ENCODE assay signal across 1 cellular context in the genomic region with DNA sequence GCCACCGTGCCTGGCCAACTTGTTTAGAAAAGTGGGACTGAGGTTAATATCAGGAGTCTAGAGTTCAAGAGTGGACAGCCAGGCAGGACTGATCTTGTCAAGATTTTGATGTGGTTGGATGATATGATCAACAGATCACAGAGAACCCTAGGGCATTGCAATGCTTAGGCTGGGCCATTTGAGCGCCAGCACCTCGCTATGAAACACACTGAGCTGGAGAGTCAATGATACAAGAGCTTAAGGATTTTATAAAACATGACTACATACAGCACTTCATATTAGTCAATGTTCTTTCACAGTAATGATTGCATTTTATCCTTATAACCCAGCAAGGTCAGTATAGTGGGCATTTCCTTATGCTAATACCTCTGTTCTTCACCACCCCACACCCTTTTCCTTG.
TF ChIP-seq lines count a peak whose summit lies in the region.

No MANE protein-coding gene starts in this region.

TF ChIP-seq in IMR-90, 13 proteins besides CTCF, POLR2A, EP300 and RAD21:
- TF ChIP-seq NFE2L2 (IDR thresholded peaks at IDR 0.05; ENCODE audit: low read depth, low read length) (no peak), MAFK (IDR thresholded peaks at IDR 0.05; ENCODE audit: low read depth, low read length) (no peak), RCOR1 (IDR thresholded peaks at IDR 0.05; ENCODE audit: insufficient replicate concordance, low read length) (no peak), FOS (IDR thresholded peaks at IDR 0.05; ENCODE audit: low read depth, low read length) (no peak), CHD1 (IDR thresholded peaks at IDR 0.05; ENCODE audit: low read depth, low read length) (no peak)
- TF ChIP-seq, protein P1, sequence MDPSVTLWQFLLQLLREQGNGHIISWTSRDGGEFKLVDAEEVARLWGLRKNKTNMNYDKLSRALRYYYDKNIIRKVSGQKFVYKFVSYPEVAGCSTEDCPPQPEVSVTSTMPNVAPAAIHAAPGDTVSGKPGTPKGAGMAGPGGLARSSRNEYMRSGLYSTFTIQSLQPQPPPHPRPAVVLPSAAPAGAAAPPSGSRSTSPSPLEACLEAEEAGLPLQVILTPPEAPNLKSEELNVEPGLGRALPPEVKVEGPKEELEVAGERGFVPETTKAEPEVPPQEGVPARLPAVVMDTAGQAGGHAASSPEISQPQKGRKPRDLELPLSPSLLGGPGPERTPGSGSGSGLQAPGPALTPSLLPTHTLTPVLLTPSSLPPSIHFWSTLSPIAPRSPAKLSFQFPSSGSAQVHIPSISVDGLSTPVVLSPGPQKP (IDR thresholded peaks at IDR 0.05; ENCODE audit: borderline replicate concordance, low read depth, low read length) = no peak
TF ChIP-seq in IMR-90: peak in this region for 0.
